Comparison of ENCODE assay signal across 27 cellular contexts in genomic region chr11:103602846-103603245, GRCh38.
"Had no signal": no experiment of that assay in that cellular context is flagged by ENCODE, and none has a peak within 500 bp of the region (broad histone marks: within the 10 kb centered on the region; RNA-seq: fewer than 3 reads in every experiment).

No MANE protein-coding gene starts in this region.

- H3K27ac ChIP-seq: SJSA1, SK-N-MC had no signal

- H3K36me3 ChIP-seq: MG63, SJSA1 had no signal

- H3K9me3 ChIP-seq: MG63, SJSA1 had no signal

- H3K4me3 ChIP-seq: MG63, SJSA1, SK-N-MC had no signal

- DNase-seq: IMR-90, Karpas-422, KG1, MG63, NCI-H1092, NCI-H1105 treated with DMSO at 0.1 percent for 48 hours, NCI-H1417 treated with DMSO at 0.1 percent for 48 hours, NCI-H146, NCI-H1694 treated with DMSO at 0.1 percent for 48 hours, NCI-H1930, NCI-H2081, NCI-H2107, NCI-H2171 treated with DMSO at 0.1 percent for 48 hours, NCI-H345, NCI-H446 treated with DMSO at 0.1 percent for 48 hours, NCI-H510A treated with DMSO at 0.1 percent for 48 hours, NCI-H526, NCI-H748 treated with DMSO at 0.1 percent for 48 hours, OCI-M1, Right ventricle myocardium superior, RPMI8226, SIG-M5, SW 1271, T-cell had no signal

- ATAC-seq: HepG2, T-cell had no signal

- H3K27me3 ChIP-seq: MG63, SJSA1 had no signal
